In the genomic region with DNA sequence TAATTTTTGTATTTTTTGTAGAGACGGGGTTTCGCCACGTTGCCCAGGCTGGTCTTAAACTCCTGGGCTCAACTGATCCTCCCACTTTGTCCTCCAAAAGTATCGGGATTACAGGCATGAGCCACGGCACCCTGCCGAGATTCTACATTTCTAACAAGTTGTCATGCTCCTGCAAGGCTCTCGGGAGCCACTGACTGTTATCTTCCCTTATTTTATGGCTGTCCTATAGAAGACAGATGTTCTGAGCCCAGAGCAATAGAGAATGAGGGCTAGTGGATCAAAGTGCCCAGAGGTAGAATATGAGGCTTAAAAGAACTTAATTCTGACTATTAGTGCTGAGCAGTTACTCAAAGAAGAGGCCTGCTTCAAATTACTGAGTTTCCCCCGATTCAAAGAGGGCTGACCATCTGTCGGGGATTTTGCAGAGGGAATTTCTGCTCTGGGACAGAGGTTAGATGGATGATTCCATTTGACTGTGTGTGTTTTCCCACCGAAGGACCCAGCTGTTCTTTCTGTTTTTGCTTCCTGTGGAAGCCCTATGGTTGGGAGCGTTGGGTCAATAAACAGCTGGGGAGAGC, we compare ENCODE assay signal across 1 cellular context.
TF ChIP-seq lines count a peak whose summit lies in the region.

No MANE protein-coding gene starts in this region.

TF ChIP-seq in HEK293, 187 proteins besides CTCF, POLR2A, EP300 and RAD21 (continued from another document):
- TF ChIP-seq, protein P1, sequence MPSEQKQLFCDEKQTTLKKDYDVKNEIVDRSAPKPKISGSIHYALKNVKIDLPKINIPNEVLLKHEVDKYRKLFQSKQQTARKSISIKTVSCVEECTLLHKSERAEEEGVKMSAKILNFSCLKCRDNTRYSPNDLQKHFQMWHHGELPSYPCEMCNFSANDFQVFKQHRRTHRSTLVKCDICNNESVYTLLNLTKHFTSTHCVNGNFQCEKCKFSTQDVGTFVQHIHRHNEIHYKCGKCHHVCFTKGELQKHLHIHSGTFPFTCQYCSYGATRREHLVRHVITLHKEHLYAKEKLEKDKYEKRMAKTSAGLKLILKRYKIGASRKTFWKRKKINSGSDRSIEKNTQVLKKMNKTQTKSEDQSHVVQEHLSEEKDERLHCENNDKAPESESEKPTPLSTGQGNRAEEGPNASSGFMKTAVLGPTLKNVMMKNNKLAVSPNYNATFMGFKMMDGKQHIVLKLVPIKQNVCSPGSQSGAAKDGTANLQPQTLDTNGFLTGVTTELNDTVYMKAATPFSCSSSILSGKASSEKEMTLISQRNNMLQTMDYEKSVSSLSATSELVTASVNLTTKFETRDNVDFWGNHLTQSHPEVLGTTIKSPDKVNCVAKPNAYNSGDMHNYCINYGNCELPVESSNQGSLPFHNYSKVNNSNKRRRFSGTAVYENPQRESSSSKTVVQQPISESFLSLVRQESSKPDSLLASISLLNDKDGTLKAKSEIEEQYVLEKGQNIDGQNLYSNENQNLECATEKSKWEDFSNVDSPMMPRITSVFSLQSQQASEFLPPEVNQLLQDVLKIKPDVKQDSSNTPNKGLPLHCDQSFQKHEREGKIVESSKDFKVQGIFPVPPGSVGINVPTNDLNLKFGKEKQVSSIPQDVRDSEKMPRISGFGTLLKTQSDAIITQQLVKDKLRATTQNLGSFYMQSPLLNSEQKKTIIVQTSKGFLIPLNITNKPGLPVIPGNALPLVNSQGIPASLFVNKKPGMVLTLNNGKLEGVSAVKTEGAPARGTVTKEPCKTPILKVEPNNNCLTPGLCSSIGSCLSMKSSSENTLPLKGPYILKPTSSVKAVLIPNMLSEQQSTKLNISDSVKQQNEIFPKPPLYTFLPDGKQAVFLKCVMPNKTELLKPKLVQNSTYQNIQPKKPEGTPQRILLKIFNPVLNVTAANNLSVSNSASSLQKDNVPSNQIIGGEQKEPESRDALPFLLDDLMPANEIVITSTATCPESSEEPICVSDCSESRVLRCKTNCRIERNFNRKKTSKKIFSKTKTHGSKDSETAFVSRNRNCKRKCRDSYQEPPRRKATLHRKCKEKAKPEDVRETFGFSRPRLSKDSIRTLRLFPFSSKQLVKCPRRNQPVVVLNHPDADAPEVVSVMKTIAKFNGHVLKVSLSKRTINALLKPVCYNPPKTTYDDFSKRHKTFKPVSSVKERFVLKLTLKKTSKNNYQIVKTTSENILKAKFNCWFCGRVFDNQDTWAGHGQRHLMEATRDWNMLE (tag by site-specific recombination; conservative IDR thresholded peaks at IDR 0.05; ENCODE audit: low read depth): no peak
- TF ChIP-seq ZNF37A (tag by site-specific recombination; IDR thresholded peaks at IDR 0.05) (no peak), ZNF677 (tag by site-specific recombination; IDR thresholded peaks at IDR 0.05) (no peak), ZNF791 (tag by site-specific recombination; IDR thresholded peaks at IDR 0.05) (no peak), ZNF585B (tag by site-specific recombination; IDR thresholded peaks at IDR 0.05) (no peak), YY2 (tag by site-specific recombination; IDR thresholded peaks at IDR 0.05) (no peak), ZNF184 (tag by site-specific recombination; IDR thresholded peaks at IDR 0.05) (no peak), ZNF121 (tag by site-specific recombination; IDR thresholded peaks at IDR 0.05) (no peak), ZNF302 (tag by site-specific recombination; IDR thresholded peaks at IDR 0.05; ENCODE audit: low read depth) (no peak), ZNF146 (tag by site-specific recombination; IDR thresholded peaks at IDR 0.05) (no peak), GLI4 (tag by site-specific recombination; IDR thresholded peaks at IDR 0.05) (no peak), ZNF416 (tag by site-specific recombination; IDR thresholded peaks at IDR 0.05) (no peak), ZNF76 (tag by site-specific recombination; IDR thresholded peaks at IDR 0.05; ENCODE audit: borderline replicate concordance, low read depth) (no peak), ZNF24 (tag by site-specific recombination; IDR thresholded peaks at IDR 0.05) (no peak), ZBTB20 (tag by site-specific recombination; IDR thresholded peaks at IDR 0.05) (peak; percentile 59; the same call in 1 of the 2 replicates), ZNF350 (tag by site-specific recombination; IDR thresholded peaks at IDR 0.05) (no peak), ZNF132 (tag by site-specific recombination; IDR thresholded peaks at IDR 0.05; ENCODE audit: borderline replicate concordance) (no peak), KLF10 (tag by site-specific recombination; IDR thresholded peaks at IDR 0.05) (no peak)
- TF ChIP-seq, protein P2, sequence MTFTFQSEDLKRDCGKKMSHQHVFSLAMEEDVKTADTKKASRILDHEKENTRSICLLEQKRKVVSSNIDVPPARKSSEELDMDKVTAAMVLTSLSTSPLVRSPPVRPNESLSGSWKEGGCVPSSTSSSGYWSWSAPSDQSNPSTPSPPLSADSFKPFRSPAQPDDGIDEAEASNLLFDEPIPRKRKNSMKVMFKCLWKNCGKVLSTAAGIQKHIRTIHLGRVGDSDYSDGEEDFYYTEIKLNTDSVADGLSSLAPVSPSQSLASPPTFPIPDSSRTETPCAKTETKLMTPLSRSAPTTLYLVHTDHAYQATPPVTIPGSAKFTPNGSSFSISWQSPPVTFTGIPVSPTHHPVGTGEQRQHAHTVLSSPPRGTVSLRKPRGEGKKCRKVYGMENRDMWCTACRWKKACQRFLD (tag by site-specific recombination; IDR thresholded peaks at IDR 0.05): no peak
TF ChIP-seq in HEK293: peak in this region for 15.
